In genomic region chr21:45093064-45093532, GRCh38 we compare ENCODE assay signal across 1 cellular context.
TF ChIP-seq lines count a peak whose summit lies in the region.

No MANE protein-coding gene starts in this region.

TF ChIP-seq in HepG2, 621 proteins besides CTCF, POLR2A, EP300 and RAD21 (continued from another document):
- no peak for TF ChIP-seq ZNF468 (CRISPR knock-in tag; IDR thresholded peaks at IDR 0.05)
- no peak for TF ChIP-seq NBN (conservative IDR thresholded peaks at IDR 0.05)
- no peak for TF ChIP-seq PHF8 (CRISPR knock-in tag; IDR thresholded peaks at IDR 0.05)
- no peak for TF ChIP-seq SRSF4 (IDR thresholded peaks at IDR 0.05; ENCODE audit: low read depth, low read length, poor library complexity, severe bottlenecking)
- no peak for TF ChIP-seq ZNF768 (CRISPR knock-in tag; IDR thresholded peaks at IDR 0.05)
- no peak for TF ChIP-seq RBM22 (optimal IDR thresholded peaks at IDR 0.05; ENCODE audit: low read length)
- TF ChIP-seq UBTF (CRISPR knock-in tag; IDR thresholded peaks at IDR 0.05): no peak
